In the genomic region with DNA sequence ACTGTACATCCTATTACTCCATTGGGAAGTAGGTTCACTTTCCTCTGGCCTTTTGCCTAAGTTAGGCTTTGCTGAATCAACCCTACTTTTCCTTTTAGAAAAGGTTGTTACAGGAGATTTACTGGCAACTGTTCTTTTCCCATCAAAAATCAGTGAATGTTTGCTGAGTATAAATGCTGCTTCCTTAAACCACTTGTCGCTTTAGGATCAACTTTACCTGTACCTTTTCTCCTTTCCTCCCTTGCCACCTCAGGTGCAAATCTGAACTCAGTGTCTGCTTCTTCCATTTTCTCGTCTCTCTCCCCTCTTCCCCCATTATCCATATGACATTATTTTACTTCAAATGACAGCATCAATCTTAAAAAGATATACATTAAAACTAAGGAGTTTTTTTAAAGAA, we compare ENCODE assay signal across 17 cellular contexts.
A peak's percentile ranks its signal among the peaks of the same experiment; 100 is the strongest.
DNase-seq lines count a peak whose midpoint lies in the region; ATAC-seq and TF ChIP-seq lines count a peak whose summit lies in the region.
"Had no signal": no experiment of that assay in that cellular context is flagged by ENCODE, and none has a peak within 500 bp of the region (broad histone marks: within the 10 kb centered on the region; RNA-seq: fewer than 3 reads in every experiment).

No MANE protein-coding gene starts in this region.

- peak overlapping the region; percentile 71 for H3K27ac Mint-ChIP-seq in activated T-cell treated with anti-CD3 and anti-CD28 coated beads, Interleukin-2, amount 50 U/mL, for 72 hours
- peak overlapping the region; percentile 1 for H3K27ac Mint-ChIP-seq in activated T-helper 17 cell treated with anti-CD3 and anti-CD28 coated beads, Interleukin-2, amount 50 U/mL, for 72 hours
- peak overlapping the region; percentile 15 for H3K27ac Mint-ChIP-seq in mesothelial cell of epicardium
- H3K27ac Mint-ChIP-seq in natural killer cell treated with Interleukin-12 subunit alpha and Interleukin-12 subunit beta and Interleukin-15 and Interleukin-18, amount 100 ng/mL, for 72 hours = no peak overlapping the region
- H3K27ac Mint-ChIP-seq: B cell had no signal

- peaks cover 26 to 81% of the 10 kb centered on the region in 2 experiments; a peak in 2 of 3 replicates for H3K36me3 ChIP-seq in HEK293 (ENCODE audit: control insufficient read depth in 2 of 2, insufficient read depth in 1 of 2, low read length in 2 of 2)

- DNase-seq in activated T-cell treated with anti-CD3 and anti-CD28 coated beads, Interleukin-2, amount 50 U/mL, for 72 hours = no peak
- DNase-seq in activated T-cell treated with anti-CD3 and anti-CD28 coated beads, Interleukin-2, amount 50 U/mL, for 4 hours = no peak
- DNase-seq in mesothelial cell of epicardium (ENCODE audit: low spot score in 2 of 2, unreplicated experiment in 2 of 2) = no peak
- no peak for DNase-seq in natural killer cell treated with Interleukin-12 subunit alpha and Interleukin-12 subunit beta and Interleukin-15 and Interleukin-18, amount 100 ng/mL, for 72 hours (ENCODE audit: low spot score)
- no peak for DNase-seq in hypothalamus (lab: John Stamatoyannopoulos, UW)
- DNase-seq: 8988T; CD4-positive, CD25-positive, alpha-beta regulatory T cell; CD8-positive, alpha-beta memory T cell; DMS 273 treated with DMSO at 0.1 percent for 48 hours; DND-41; H9 had no signal

- H3K27me3 Mint-ChIP-seq in activated T-cell treated with anti-CD3 and anti-CD28 coated beads, Interleukin-2, amount 50 U/mL, for 72 hours (ENCODE audit: low read depth) = no peaks in the 10 kb centered on the region
- H3K27me3 Mint-ChIP-seq in activated T-cell treated with anti-CD3 and anti-CD28 coated beads, Interleukin-2, amount 50 U/mL, for 4 hours (ENCODE audit: low read depth) = no peaks in the 10 kb centered on the region
- no peaks in the 10 kb centered on the region for H3K27me3 Mint-ChIP-seq in activated T-helper 17 cell treated with anti-CD3 and anti-CD28 coated beads, Interleukin-2, amount 50 U/mL, for 72 hours
- H3K27me3 Mint-ChIP-seq in mesothelial cell of epicardium (ENCODE audit: low read depth) = no peaks in the 10 kb centered on the region
- H3K27me3 Mint-ChIP-seq in natural killer cell treated with Interleukin-12 subunit alpha and Interleukin-12 subunit beta and Interleukin-15 and Interleukin-18, amount 100 ng/mL, for 72 hours = no peaks in the 10 kb centered on the region
- H3K27me3 Mint-ChIP-seq: B cell; CD4-positive, CD25-positive, alpha-beta regulatory T cell; CD8-positive, alpha-beta memory T cell had no signal

- TF ChIP-seq CTCF in HEK293 (tag by site-specific recombination; IDR thresholded peaks at IDR 0.05) (no peak), mesothelial cell of epicardium (IDR thresholded peaks at IDR 0.05; ENCODE audit: unreplicated experiment) (no peak)

- no peak overlapping the region for H3K4me3 Mint-ChIP-seq in activated T-cell treated with anti-CD3 and anti-CD28 coated beads, Interleukin-2, amount 50 U/mL, for 72 hours
- H3K4me3 Mint-ChIP-seq in activated T-cell treated with anti-CD3 and anti-CD28 coated beads, Interleukin-2, amount 50 U/mL, for 4 hours = no peak overlapping the region
- no peak overlapping the region for H3K4me3 Mint-ChIP-seq in activated T-helper 17 cell treated with anti-CD3 and anti-CD28 coated beads, Interleukin-2, amount 50 U/mL, for 72 hours
- H3K4me3 Mint-ChIP-seq in mesothelial cell of epicardium = no peak overlapping the region
- H3K4me3 Mint-ChIP-seq in natural killer cell treated with Interleukin-12 subunit alpha and Interleukin-12 subunit beta and Interleukin-15 and Interleukin-18, amount 100 ng/mL, for 72 hours = no peak overlapping the region
- H3K4me3 Mint-ChIP-seq: B cell; CD4-positive, CD25-positive, alpha-beta regulatory T cell; CD8-positive, alpha-beta memory T cell; H9 had no signal

- H3K4me1 Mint-ChIP-seq in activated T-cell treated with anti-CD3 and anti-CD28 coated beads, Interleukin-2, amount 50 U/mL, for 72 hours (ENCODE audit: low read depth) = no peaks in the 10 kb centered on the region
- H3K4me1 Mint-ChIP-seq in activated T-cell treated with anti-CD3 and anti-CD28 coated beads, Interleukin-2, amount 50 U/mL, for 4 hours (ENCODE audit: low read depth) = no peaks in the 10 kb centered on the region
- no peaks in the 10 kb centered on the region for H3K4me1 Mint-ChIP-seq in activated T-helper 17 cell treated with anti-CD3 and anti-CD28 coated beads, Interleukin-2, amount 50 U/mL, for 72 hours
- peaks cover 4% of the 10 kb centered on the region for H3K4me1 Mint-ChIP-seq in mesothelial cell of epicardium
- peaks cover 0 to 4% of the 10 kb centered on the region in 2 donors for H3K4me1 Mint-ChIP-seq in natural killer cell treated with Interleukin-12 subunit alpha and Interleukin-12 subunit beta and Interleukin-15 and Interleukin-18, amount 100 ng/mL, for 72 hours (ENCODE audit: low read depth in 2 of 2)
- H3K4me1 Mint-ChIP-seq: B cell, H9 had no signal

- H3K9me3 ChIP-seq in HEK293 (ENCODE audit: control insufficient read depth, insufficient read depth, low read depth, low read length) = no peaks in the 10 kb centered on the region

- H3K36me3 Mint-ChIP-seq in activated T-cell treated with anti-CD3 and anti-CD28 coated beads, Interleukin-2, amount 50 U/mL, for 72 hours (ENCODE audit: insufficient read depth in 2 of 2) = peaks cover 2 to 13% of the 10 kb centered on the region in 2 donors
- H3K36me3 Mint-ChIP-seq in activated T-cell treated with anti-CD3 and anti-CD28 coated beads, Interleukin-2, amount 50 U/mL, for 4 hours (ENCODE audit: insufficient read depth) = peaks cover 38% of the 10 kb centered on the region
- peaks cover 76% of the 10 kb centered on the region for H3K36me3 Mint-ChIP-seq in activated T-helper 17 cell treated with anti-CD3 and anti-CD28 coated beads, Interleukin-2, amount 50 U/mL, for 72 hours (ENCODE audit: low read depth)
- H3K36me3 Mint-ChIP-seq in mesothelial cell of epicardium = peaks cover 36% of the 10 kb centered on the region
- H3K36me3 Mint-ChIP-seq in natural killer cell treated with Interleukin-12 subunit alpha and Interleukin-12 subunit beta and Interleukin-15 and Interleukin-18, amount 100 ng/mL, for 72 hours = peaks cover 33% of the 10 kb centered on the region

- H3K4me3 ChIP-seq in HEK293 (ENCODE audit: low read depth, low read length) = no peak overlapping the region
- H3K4me3 ChIP-seq: GM12878 had no signal

- POLR2A ChIA-PET in HEK293 (lab: Yijun Ruan, JAX) = interaction anchor here (1.5 kb wide), 1 partner anchor 112 kb away, joined by 4 read pairs; no protein-coding TSS in a partner anchor

- no peaks in the 10 kb centered on the region for H3K9me3 Mint-ChIP-seq in activated T-cell treated with anti-CD3 and anti-CD28 coated beads, Interleukin-2, amount 50 U/mL, for 72 hours
- H3K9me3 Mint-ChIP-seq in activated T-cell treated with anti-CD3 and anti-CD28 coated beads, Interleukin-2, amount 50 U/mL, for 4 hours = no peaks in the 10 kb centered on the region
- H3K9me3 Mint-ChIP-seq in activated T-helper 17 cell treated with anti-CD3 and anti-CD28 coated beads, Interleukin-2, amount 50 U/mL, for 72 hours = no peaks in the 10 kb centered on the region
- H3K9me3 Mint-ChIP-seq in mesothelial cell of epicardium = no peaks in the 10 kb centered on the region
- no peaks in the 10 kb centered on the region for H3K9me3 Mint-ChIP-seq in natural killer cell treated with Interleukin-12 subunit alpha and Interleukin-12 subunit beta and Interleukin-15 and Interleukin-18, amount 100 ng/mL, for 72 hours
- H3K9me3 Mint-ChIP-seq: CD4-positive, CD25-positive, alpha-beta regulatory T cell; CD8-positive, alpha-beta memory T cell; H9 had no signal

- CTCF ChIA-PET in HEK293 (lab: Yijun Ruan, JAX) = interaction anchor here (1.5 to 2.0 kb wide), 2 partner anchors 15 to 40 kb away, joined by 3 to 9 read pairs; no protein-coding TSS in a partner anchor

- H3K4me1 ChIP-seq in HEK293 (ENCODE audit: control insufficient read depth, insufficient read depth, low read length) = no peaks in the 10 kb centered on the region

- no peak for ATAC-seq in activated T-cell treated with anti-CD3 and anti-CD28 coated beads, Interleukin-2, amount 50 U/mL, for 72 hours (replicated peaks in 1 of 2)
- no peak for ATAC-seq in activated T-cell treated with anti-CD3 and anti-CD28 coated beads, Interleukin-2, amount 50 U/mL, for 4 hours
- no peak for ATAC-seq in activated T-helper 17 cell treated with anti-CD3 and anti-CD28 coated beads, Interleukin-2, amount 50 U/mL, for 72 hours (replicated peaks)
- ATAC-seq in GM21381 (IDR thresholded peaks at IDR 0.05; ENCODE audit: unreplicated experiment) = no peak
- ATAC-seq in natural killer cell treated with Interleukin-12 subunit alpha and Interleukin-12 subunit beta and Interleukin-15 and Interleukin-18, amount 100 ng/mL, for 72 hours = no peak
- ATAC-seq: GM12878 had no signal

- H3K27ac ChIP-seq in HEK293 (ENCODE audit: extremely low read depth, low read depth, low read length) = no peak overlapping the region
- H3K27ac ChIP-seq: HL-60 had no signal

TF ChIP-seq in HEK293, 187 proteins besides CTCF, POLR2A, EP300 and RAD21:
- TF ChIP-seq SCRT1 (tag by site-specific recombination; IDR thresholded peaks at IDR 0.05; ENCODE audit: borderline replicate concordance) (peak; percentile 68), PRDM1 (tag by site-specific recombination; IDR thresholded peaks at IDR 0.05) (peak; percentile 14; the same call in 1 of the 2 replicates), SCRT2 (tag by site-specific recombination; IDR thresholded peaks at IDR 0.05) (peak; percentile 89), ZNF37A (tag by site-specific recombination; IDR thresholded peaks at IDR 0.05) (no peak), ZNF561 (tag by site-specific recombination; IDR thresholded peaks at IDR 0.05; ENCODE audit: borderline replicate concordance) (no peak)

Comparison
In these comparisons a context has a peak if more than half of its experiments do, and no peak if none do; other contexts are left out.
1. H3K27ac Mint-ChIP-seq: peak in activated T-cell treated with anti-CD3 and anti-CD28 coated beads, Interleukin-2, amount 50 U/mL, for 72 hours (single experiment), activated T-helper 17 cell treated with anti-CD3 and anti-CD28 coated beads, Interleukin-2, amount 50 U/mL, for 72 hours (single experiment) and mesothelial cell of epicardium (single experiment); none in natural killer cell treated with Interleukin-12 subunit alpha and Interleukin-12 subunit beta and Interleukin-15 and Interleukin-18, amount 100 ng/mL, for 72 hours (0 of 2).